Comparison of ENCODE assay signal across 7 cellular contexts in the genomic region with DNA sequence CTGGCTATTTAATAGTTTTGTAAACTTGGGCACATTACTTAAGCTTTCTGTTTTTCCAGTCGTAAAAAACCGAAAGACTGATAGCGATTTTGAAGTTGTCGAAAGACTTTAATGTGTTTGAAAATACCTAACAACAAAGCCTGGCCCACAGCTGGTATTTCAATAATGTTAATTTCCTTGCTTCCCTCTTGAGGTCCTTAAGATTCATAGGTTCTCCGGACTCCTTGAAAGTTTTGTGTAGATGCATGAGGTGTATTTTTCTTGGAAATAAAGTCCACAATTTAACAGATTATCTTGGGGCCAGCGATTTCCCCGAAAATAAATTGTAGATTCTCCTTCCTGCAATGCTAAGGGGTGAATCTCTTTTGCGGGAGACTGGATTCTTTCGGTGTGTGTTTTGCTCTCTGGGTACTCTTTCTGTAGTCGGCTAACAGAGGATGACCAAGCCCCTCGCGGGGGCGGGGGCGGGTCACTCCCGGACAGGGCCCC. TPM values are rescaled to one million over a fixed set of nuclear protein-coding genes. Genes with fewer than 3 reads are reported as not detected.
DNase-seq lines count a peak whose midpoint lies in the region; ATAC-seq and TF ChIP-seq lines count a peak whose summit lies in the region.

No MANE protein-coding gene starts in this region.

- H3K27me3 Mint-ChIP-seq in activated T-helper 17 cell treated with anti-CD3 and anti-CD28 coated beads, Interleukin-2, amount 50 U/mL, for 72 hours: no peaks in the 10 kb centered on the region
- H3K27me3 Mint-ChIP-seq in stimulated activated naive B cell treated with anti-CD40 and anti-IgM and Interleukin-4, amounts not matched to agents 10 μg/mL and 1 μg/mL and 100 μg/mL, for 72 hours: no peaks in the 10 kb centered on the region

- H3K4me1 ChIP-seq in HEK293 (ENCODE audit: control insufficient read depth, insufficient read depth, low read length) (no peaks in the 10 kb centered on the region; the same call in 1 of the 2 replicates), iPS-15b (ENCODE audit: control insufficient read depth, insufficient read depth, low read length) (peaks cover 17% of the 10 kb centered on the region)

- ATAC-seq in activated T-helper 17 cell treated with anti-CD3 and anti-CD28 coated beads, Interleukin-2, amount 50 U/mL, for 72 hours (replicated peaks): no peak
- ATAC-seq in stimulated activated naive B cell treated with anti-CD40 and anti-IgM and Interleukin-4, amounts not matched to agents 10 μg/mL and 1 μg/mL and 100 μg/mL, for 72 hours (replicated peaks): no peak
- ATAC-seq in GM18519 (IDR thresholded peaks at IDR 0.05; ENCODE audit: low FRiP score, unreplicated experiment): no peak

- H3K9me3 Mint-ChIP-seq in activated T-helper 17 cell treated with anti-CD3 and anti-CD28 coated beads, Interleukin-2, amount 50 U/mL, for 72 hours: no peaks in the 10 kb centered on the region
- no peaks in the 10 kb centered on the region for H3K9me3 Mint-ChIP-seq in stimulated activated naive B cell treated with anti-CD40 and anti-IgM and Interleukin-4, amounts not matched to agents 10 μg/mL and 1 μg/mL and 100 μg/mL, for 72 hours

- no peak for DNase-seq in stimulated activated naive B cell treated with anti-CD40 and anti-IgM and Interleukin-4, amounts not matched to agents 10 μg/mL and 1 μg/mL and 100 μg/mL, for 72 hours
- no peak for DNase-seq in KBM-7
- DNase-seq in dermis blood vessel endothelial cell: no peak

- in situ Hi-C loops in KBM-7 (cut with MboI; ENCODE audit: low pct_unique_long_range_greater_than_20kb, low sequenced_read_pairs): no loop called here

- CTCF ChIA-PET in HEK293 (lab: Yijun Ruan, JAX): interaction anchor here (0.5 to 2.4 kb wide), 21 partner anchors 8 to 269 kb away, joined by 3 to 15 read pairs (median 4); no protein-coding TSS in a partner anchor

- H3K9ac ChIP-seq in iPS-15b (ENCODE audit: low read depth, low read length): peak overlapping the region; percentile 82

- H3K9me3 ChIP-seq in HEK293 (ENCODE audit: control insufficient read depth, insufficient read depth, low read depth, low read length) (no peaks in the 10 kb centered on the region), iPS-15b (ENCODE audit: control insufficient read depth, insufficient read depth, low read length) (no peaks in the 10 kb centered on the region)

- H3K4me3 Mint-ChIP-seq in activated T-helper 17 cell treated with anti-CD3 and anti-CD28 coated beads, Interleukin-2, amount 50 U/mL, for 72 hours: peak overlapping the region; percentile 93
- H3K4me3 Mint-ChIP-seq in stimulated activated naive B cell treated with anti-CD40 and anti-IgM and Interleukin-4, amounts not matched to agents 10 μg/mL and 1 μg/mL and 100 μg/mL, for 72 hours: peak overlapping the region; percentile 96 to 98

- H3K27ac ChIP-seq in HEK293 (ENCODE audit: extremely low read depth, low read depth, low read length): peak overlapping the region; percentile 95

- peak overlapping the region; percentile 98 for H3K4me3 ChIP-seq in HEK293 (ENCODE audit: low read depth, low read length)
- H3K4me3 ChIP-seq in iPS-15b (ENCODE audit: low read depth, low read length): peak overlapping the region; percentile 70

- H3K36me3 ChIP-seq in HEK293 (ENCODE audit: control insufficient read depth in 2 of 2, insufficient read depth in 1 of 2, low read length in 2 of 2): peaks cover 25 to 32% of the 10 kb centered on the region in 2 experiments
- H3K36me3 ChIP-seq in iPS-15b (ENCODE audit: control insufficient read depth, insufficient read depth, low read length): peaks cover 25% of the 10 kb centered on the region

- peaks cover 38% of the 10 kb centered on the region for H3K36me3 Mint-ChIP-seq in activated T-helper 17 cell treated with anti-CD3 and anti-CD28 coated beads, Interleukin-2, amount 50 U/mL, for 72 hours (ENCODE audit: low read depth)
- H3K36me3 Mint-ChIP-seq in stimulated activated naive B cell treated with anti-CD40 and anti-IgM and Interleukin-4, amounts not matched to agents 10 μg/mL and 1 μg/mL and 100 μg/mL, for 72 hours: peaks cover 12 to 24% of the 10 kb centered on the region in 2 donors

- POLR2A ChIA-PET in HEK293 (lab: Yijun Ruan, JAX): interaction anchor here (0.6 to 2.9 kb wide), 27 partner anchors 9 to 500 kb away, joined by 3 to 73 read pairs (median 6); partner anchors contain the start of genes ATP5IF1, EPB41, GMEB1 and RNU11

- H3K4me1 Mint-ChIP-seq in activated T-helper 17 cell treated with anti-CD3 and anti-CD28 coated beads, Interleukin-2, amount 50 U/mL, for 72 hours: peaks cover 14% of the 10 kb centered on the region
- peaks cover 10 to 35% of the 10 kb centered on the region in 2 donors for H3K4me1 Mint-ChIP-seq in stimulated activated naive B cell treated with anti-CD40 and anti-IgM and Interleukin-4, amounts not matched to agents 10 μg/mL and 1 μg/mL and 100 μg/mL, for 72 hours

- TF ChIP-seq CTCF in HEK293 (tag by site-specific recombination; IDR thresholded peaks at IDR 0.05): no peak

- no peaks in the 10 kb centered on the region for H3K27me3 ChIP-seq in iPS-15b (ENCODE audit: control insufficient read depth, insufficient read depth, low read length)

- peak overlapping the region; percentile 97 for H3K27ac Mint-ChIP-seq in activated T-helper 17 cell treated with anti-CD3 and anti-CD28 coated beads, Interleukin-2, amount 50 U/mL, for 72 hours
- peak overlapping the region; percentile 96 for H3K27ac Mint-ChIP-seq in stimulated activated naive B cell treated with anti-CD40 and anti-IgM and Interleukin-4, amounts not matched to agents 10 μg/mL and 1 μg/mL and 100 μg/mL, for 72 hours

TF ChIP-seq in HEK293, 187 proteins besides CTCF, POLR2A, EP300 and RAD21:
- TF ChIP-seq ZNF335 (tag by site-specific recombination; conservative IDR thresholded peaks at IDR 0.05) (peak; percentile 76), ZNF776 (tag by site-specific recombination; IDR thresholded peaks at IDR 0.05; ENCODE audit: borderline replicate concordance) (no peak)

RNA-seq across cellular contexts. Expression of gene YTHDF2, which starts 0.7 kb away (rescaled TPM):
- total RNA-seq in activated T-helper 17 cell treated with anti-CD3 and anti-CD28 coated beads, Interleukin-2, amount 50 U/mL, for 72 hours: 10 to 100 TPM; 60.1 to 74.9 TPM
- total RNA-seq in dermis blood vessel endothelial cell: 94.1 and 103 TPM in 2 replicates
